Comparison of ENCODE assay signal across 20 cellular contexts in the genomic region with DNA sequence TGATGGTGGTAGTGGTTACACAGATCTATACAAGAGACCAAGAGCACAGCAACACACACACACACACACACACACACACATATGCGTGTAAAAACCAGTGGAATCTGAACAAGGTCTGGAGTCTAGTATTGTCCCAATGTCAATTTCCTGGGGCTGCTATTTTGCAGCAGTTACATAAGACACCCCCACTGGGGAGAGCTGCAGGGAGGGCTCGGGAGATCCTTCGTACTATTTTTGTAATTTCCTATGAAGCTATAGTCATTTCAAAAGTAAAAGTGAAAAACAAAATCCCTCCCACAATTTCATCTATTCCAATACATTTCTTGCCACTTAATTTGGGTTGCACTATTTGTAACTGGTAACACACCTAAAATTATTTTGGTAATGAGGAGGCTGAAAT.
"Had no signal": no experiment of that assay in that cellular context is flagged by ENCODE, and none has a peak within 500 bp of the region (broad histone marks: within the 10 kb centered on the region; RNA-seq: fewer than 3 reads in every experiment).

No MANE protein-coding gene starts in this region.

- H3K27ac Mint-ChIP-seq: activated CD8-positive, alpha-beta T cell treated with anti-CD3 and anti-CD28 coated beads for 36 hours; activated naive CD4-positive, alpha-beta T cell treated with anti-CD3 and anti-CD28 coated beads, Interleukin-2, amount 50 U/mL, for 24 hours; brain; IgD-negative memory B cell had no signal

- H3K4me1 Mint-ChIP-seq: activated naive CD4-positive, alpha-beta T cell treated with anti-CD3 and anti-CD28 coated beads, Interleukin-2, amount 50 U/mL, for 24 hours; central memory CD8-positive, alpha-beta T cell; IgD-negative memory B cell had no signal

- H3K36me3 Mint-ChIP-seq: activated naive CD4-positive, alpha-beta T cell treated with anti-CD3 and anti-CD28 coated beads, Interleukin-2, amount 50 U/mL, for 24 hours had no signal

- DNase-seq: activated CD4-positive, alpha-beta T cell treated with anti-CD3 and anti-CD28 coated beads for 48 hours; activated CD8-positive, alpha-beta T cell treated with anti-CD3 and anti-CD28 coated beads for 36 hours; activated naive CD4-positive, alpha-beta T cell; activated T-cell treated with anti-CD3 and anti-CD28 coated beads, Interleukin-2, amount 50 U/mL, for 4 hours; amygdala; cortex of kidney; KG1; NCI-H1105 treated with DMSO at 0.1 percent for 48 hours; NCI-H1436 treated with DMSO at 0.1 percent for 48 hours; NCI-H187; NCI-H2081; NCI-H446; NCI-H524; PC-9; SHP77 treated with DMSO at 0.1 percent for 48 hours; WERI-Rb-1 had no signal

- ATAC-seq: activated CD8-positive, alpha-beta T cell treated with anti-CD3 and anti-CD28 coated beads for 36 hours; activated T-cell treated with anti-CD3 and anti-CD28 coated beads, Interleukin-2, amount 50 U/mL, for 4 hours had no signal

- H3K4me3 Mint-ChIP-seq: activated CD8-positive, alpha-beta T cell treated with anti-CD3 and anti-CD28 coated beads for 36 hours; activated naive CD4-positive, alpha-beta T cell treated with anti-CD3 and anti-CD28 coated beads, Interleukin-2, amount 50 U/mL, for 24 hours; activated T-cell treated with anti-CD3 and anti-CD28 coated beads, Interleukin-2, amount 50 U/mL, for 4 hours; brain; central memory CD8-positive, alpha-beta T cell; IgD-negative memory B cell had no signal

- H3K9me3 Mint-ChIP-seq: activated CD8-positive, alpha-beta T cell treated with anti-CD3 and anti-CD28 coated beads for 36 hours; activated naive CD4-positive, alpha-beta T cell treated with anti-CD3 and anti-CD28 coated beads, Interleukin-2, amount 50 U/mL, for 24 hours; activated T-cell treated with anti-CD3 and anti-CD28 coated beads, Interleukin-2, amount 50 U/mL, for 4 hours; brain; central memory CD8-positive, alpha-beta T cell; IgD-negative memory B cell had no signal

- H3K27me3 Mint-ChIP-seq: activated CD8-positive, alpha-beta T cell treated with anti-CD3 and anti-CD28 coated beads for 36 hours had no signal
